ENCODE assay signal across 8 cellular contexts in genomic region chr17:76103274-76104139, GRCh38. TPM values are rescaled to one million over a fixed set of nuclear protein-coding genes. Genes with fewer than 3 reads are reported as not detected.
DNase-seq lines count a peak whose midpoint lies in the region; ATAC-seq and TF ChIP-seq lines count a peak whose summit lies in the region.

TSS of gene EXOC7 (minus strand) at chr17:76103787. CDS start at chr17:76103692, 95 bp downstream.

- no peaks in the 10 kb centered on the region for H3K27me3 Mint-ChIP-seq in activated naive CD4-positive, alpha-beta T cell treated with anti-CD3 and anti-CD28 coated beads, Interleukin-2, amount 50 U/mL, for 24 hours
- no peaks in the 10 kb centered on the region for H3K27me3 Mint-ChIP-seq in osteocyte (ENCODE audit: unreplicated experiment)

- H3K9me3 ChIP-seq in HEK293 (ENCODE audit: control insufficient read depth, insufficient read depth, low read depth, low read length), result no peaks in the 10 kb centered on the region
- H3K9me3 ChIP-seq in thoracic aorta, result no peaks in the 10 kb centered on the region

- ATAC-seq in SK-N-SH treated with all-trans-retinoic acid at 6 μM for 48 hours (peak; percentile 93), thoracic aorta (ENCODE audit: insufficient number of reproducible peaks, low FRiP score, low read depth) (no peak)

- no peaks in the 10 kb centered on the region for H3K9me3 Mint-ChIP-seq in activated naive CD4-positive, alpha-beta T cell treated with anti-CD3 and anti-CD28 coated beads, Interleukin-2, amount 50 U/mL, for 24 hours
- H3K9me3 Mint-ChIP-seq in osteocyte (ENCODE audit: unreplicated experiment), result no peaks in the 10 kb centered on the region

- TF ChIP-seq CTCF in HEK293 (tag by site-specific recombination; IDR thresholded peaks at IDR 0.05), result peak; percentile 26; the same call in 1 of the 2 replicates
- TF ChIP-seq CTCF in osteocyte (IDR thresholded peaks at IDR 0.05), result no peak
- TF ChIP-seq CTCF in thoracic aorta (IDR thresholded peaks at IDR 0.05), result no peak

- H3K4me1 ChIP-seq in HEK293 (ENCODE audit: control insufficient read depth, insufficient read depth, low read length) (0 out of 2 replicates have a peak, but pooled peaks cover 4% of the 10 kb centered on the region), thoracic aorta (ENCODE audit: control insufficient read depth in 1 of 2, low read depth in 2 of 2) (peaks cover 12 to 20% of the 10 kb centered on the region in 2 donors)

- POLR2A ChIA-PET in HEK293 (lab: Yijun Ruan, JAX), result interaction anchor here (0.6 to 3.7 kb wide), 6 partner anchors 23 to 323 kb away, joined by 3 to 23 read pairs (median 8); partner anchors contain the start of genes SRP68 and ZACN

- H3K36me3 ChIP-seq in HEK293 (ENCODE audit: control insufficient read depth in 2 of 2, insufficient read depth in 1 of 2, low read length in 2 of 2) (peaks cover 32 to 34% of the 10 kb centered on the region in 2 experiments), thoracic aorta (peaks cover 18% of the 10 kb centered on the region)

- DNase-seq in EH (ENCODE audit: low read depth), result peak; percentile 91
- peak; percentile 91 for DNase-seq in NCI-H1092 (lab: John Stamatoyannopoulos, UW)
- DNase-seq in glomerular visceral epithelial cell (ENCODE audit: extremely low spot score), result peak; percentile 92
- peak; percentile 97 for DNase-seq in osteocyte (ENCODE audit: extremely low spot score, unreplicated experiment)
- DNase-seq in thoracic aorta (ENCODE audit: low spot score), result peak; percentile 48

- H3K27me3 ChIP-seq in thoracic aorta (replicated peaks; ENCODE audit: insufficient read depth), result no peaks in the 10 kb centered on the region

- peak within 1 kb of the TSS; percentile 71 for H3K4me3 ChIP-seq in HEK293 (ENCODE audit: low read depth, low read length)
- peak within 1 kb of the TSS; percentile 95 for H3K4me3 ChIP-seq in thoracic aorta

- H3K36me3 Mint-ChIP-seq in activated naive CD4-positive, alpha-beta T cell treated with anti-CD3 and anti-CD28 coated beads, Interleukin-2, amount 50 U/mL, for 24 hours, result peaks cover 4% of the 10 kb centered on the region
- peaks cover 14% of the 10 kb centered on the region for H3K36me3 Mint-ChIP-seq in osteocyte (ENCODE audit: unreplicated experiment)

- H3K27ac ChIP-seq in HEK293 (ENCODE audit: extremely low read depth, low read depth, low read length), result peak within 1 kb of the TSS; percentile 83
- peak within 1 kb of the TSS; percentile 63 to 81 for H3K27ac ChIP-seq in thoracic aorta

- peaks cover 34% of the 10 kb centered on the region for H3K4me1 Mint-ChIP-seq in activated naive CD4-positive, alpha-beta T cell treated with anti-CD3 and anti-CD28 coated beads, Interleukin-2, amount 50 U/mL, for 24 hours
- peaks cover 12% of the 10 kb centered on the region for H3K4me1 Mint-ChIP-seq in osteocyte (ENCODE audit: unreplicated experiment)

- CTCF ChIA-PET in HEK293 (lab: Yijun Ruan, JAX), result interaction anchor here (0.7 to 2.4 kb wide), 9 partner anchors 14 to 197 kb away, joined by 3 to 19 read pairs (median 4); no protein-coding TSS in a partner anchor

- H3K27ac Mint-ChIP-seq in activated naive CD4-positive, alpha-beta T cell treated with anti-CD3 and anti-CD28 coated beads, Interleukin-2, amount 50 U/mL, for 24 hours, result peak within 1 kb of the TSS; percentile 91
- peak within 1 kb of the TSS; percentile 94 for H3K27ac Mint-ChIP-seq in osteocyte (ENCODE audit: unreplicated experiment)

- H3K4me3 Mint-ChIP-seq in activated naive CD4-positive, alpha-beta T cell treated with anti-CD3 and anti-CD28 coated beads, Interleukin-2, amount 50 U/mL, for 24 hours, result peak within 1 kb of the TSS; percentile 91
- peak within 1 kb of the TSS; percentile 98 for H3K4me3 Mint-ChIP-seq in osteocyte (ENCODE audit: unreplicated experiment)

TF ChIP-seq in HEK293, 187 proteins besides CTCF, POLR2A, EP300 and RAD21 (continues in another document):
- TF ChIP-seq GLIS1 (tag by site-specific recombination; IDR thresholded peaks at IDR 0.05) (peak; percentile 32; the same call in 1 of the 2 replicates), ZEB2 (tag by site-specific recombination; IDR thresholded peaks at IDR 0.05) (peak; percentile 58; the same call in 1 of the 2 replicates), KLF8 (tag by site-specific recombination; IDR thresholded peaks at IDR 0.05) (peak; percentile 98), SALL2 (tag by site-specific recombination; IDR thresholded peaks at IDR 0.05; ENCODE audit: borderline replicate concordance) (no peak), ZFP69B (tag by site-specific recombination; IDR thresholded peaks at IDR 0.05) (peak; percentile 99), ZNF76 (tag by site-specific recombination; IDR thresholded peaks at IDR 0.05; ENCODE audit: borderline replicate concordance, low read depth) (peak; percentile 57), ZNF391 (tag by site-specific recombination; IDR thresholded peaks at IDR 0.05; ENCODE audit: borderline replicate concordance, low read depth) (0 out of 2 replicates have a peak, but pooled peaks have one; percentile 57), ZNF398 (tag by site-specific recombination; IDR thresholded peaks at IDR 0.05) (peak; percentile 89), ZNF404 (tag by site-specific recombination; IDR thresholded peaks at IDR 0.05) (no peak), ZNF2 (tag by site-specific recombination; IDR thresholded peaks at IDR 0.05) (no peak)
- TF ChIP-seq, protein P1, sequence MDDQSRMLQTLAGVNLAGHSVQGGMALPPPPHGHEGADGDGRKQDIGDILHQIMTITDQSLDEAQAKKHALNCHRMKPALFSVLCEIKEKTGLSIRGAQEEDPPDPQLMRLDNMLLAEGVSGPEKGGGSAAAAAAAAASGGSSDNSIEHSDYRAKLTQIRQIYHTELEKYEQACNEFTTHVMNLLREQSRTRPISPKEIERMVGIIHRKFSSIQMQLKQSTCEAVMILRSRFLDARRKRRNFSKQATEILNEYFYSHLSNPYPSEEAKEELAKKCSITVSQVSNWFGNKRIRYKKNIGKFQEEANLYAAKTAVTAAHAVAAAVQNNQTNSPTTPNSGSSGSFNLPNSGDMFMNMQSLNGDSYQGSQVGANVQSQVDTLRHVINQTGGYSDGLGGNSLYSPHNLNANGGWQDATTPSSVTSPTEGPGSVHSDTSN (CRISPR knock-in tag; IDR thresholded peaks at IDR 0.05), result 0 out of 2 replicates have a peak, but pooled peaks have one; percentile 27

TF ChIP-seq in SK-N-SH treated with all-trans-retinoic acid at 6 μM for 48 hours, 23 proteins besides CTCF, POLR2A, EP300 and RAD21:
- TF ChIP-seq PATZ1 (CRISPR knock-in tag; IDR thresholded peaks at IDR 0.05; ENCODE audit: borderline replicate concordance), result 0 out of 2 replicates have a peak, but pooled peaks have one; percentile 49
- TF ChIP-seq TSHZ2 (CRISPR knock-in tag; IDR thresholded peaks at IDR 0.05), result peak; percentile 47
- no peak for TF ChIP-seq TOX (CRISPR knock-in tag; IDR thresholded peaks at IDR 0.05; ENCODE audit: borderline replicate concordance)
- 0 out of 2 replicates have a peak, but pooled peaks have one; percentile 62 for TF ChIP-seq ZFP3 (CRISPR knock-in tag; IDR thresholded peaks at IDR 0.05)
- TF ChIP-seq ZC3H10 (CRISPR knock-in tag; IDR thresholded peaks at IDR 0.05), result no peak

RNA-seq across cellular contexts. Expression of gene EXOC7, which starts in this region (rescaled TPM):
- total RNA-seq in osteocyte, result 158 and 164 TPM in 2 replicates
- 10 to 100 TPM; 79.7 to 94.0 TPM for total RNA-seq in thoracic aorta
